In genomic region chr15:49035825-49036224, GRCh38 we compare ENCODE assay signal across 20 cellular contexts.
"Had no signal": no experiment of that assay in that cellular context is flagged by ENCODE, and none has a peak within 500 bp of the region (broad histone marks: within the 10 kb centered on the region; RNA-seq: fewer than 3 reads in every experiment).

No MANE protein-coding gene starts in this region.

- ATAC-seq: left ventricle myocardium superior; sciatic nerve; stimulated activated naive B cell treated with anti-CD40 and anti-IgM and Interleukin-4, amounts not matched to agents 10 μg/mL and 1 μg/mL and 100 μg/mL, for 72 hours had no signal

- DNase-seq: activated CD4-positive, alpha-beta T cell treated with anti-CD3 and anti-CD28 coated beads, Interleukin-2, amount 50 U/mL, for 4 hours; activated gamma-delta T cell treated with Interleukin-2 at 50 U/mL for 16 hours; activated T-cell treated with anti-CD3 and anti-CD28 coated beads for 4 hours; foreskin fibroblast; left ventricle myocardium superior; natural killer cell; spleen; stimulated activated CD4-positive, alpha-beta T cell treated with anti-CD3 and anti-CD28 coated beads, Interleukin-4, amount 100 ng/mL, for 4 hours; stimulated activated naive B cell treated with anti-CD40 and anti-IgM and Interleukin-4, amounts not matched to agents 10 μg/mL and 1 μg/mL and 100 μg/mL, for 72 hours; SW 1271; T-helper 2 cell; uterus; WERI-Rb-1 had no signal

- H3K27ac ChIP-seq: epithelial cell of prostate, neutrophil, parathyroid adenoma, spleen, uterus, WERI-Rb-1 had no signal

- H3K36me3 ChIP-seq: uterus had no signal

- H3K4me3 Mint-ChIP-seq: activated naive CD8-positive, alpha-beta T cell; activated T-helper 1 cell treated with anti-CD3 and anti-CD28 coated beads, Interleukin-12 subunit alpha, Interleukin-12 subunit beta, Interleukin-2, Interleukin-4 antibody, amounts not matched to agents 30 ng/mL and 10 ng/mL and 1 ng/mL, durations not matched to agents 14 hours and 24 hours and 36 hours; memory B cell; natural killer cell; stimulated activated naive B cell treated with anti-CD40 and anti-IgM and Interleukin-4, amounts not matched to agents 10 μg/mL and 1 μg/mL and 100 μg/mL, for 72 hours had no signal

- H2AFZ ChIP-seq: parathyroid adenoma had no signal

- H3K4me3 ChIP-seq: spleen, uterus had no signal

- H3K9me3 Mint-ChIP-seq: activated T-helper 1 cell treated with anti-CD3 and anti-CD28 coated beads, Interleukin-12 subunit alpha, Interleukin-12 subunit beta, Interleukin-2, Interleukin-4 antibody, amounts not matched to agents 30 ng/mL and 10 ng/mL and 1 ng/mL, durations not matched to agents 14 hours and 24 hours and 36 hours; memory B cell; natural killer cell; stimulated activated naive B cell treated with anti-CD40 and anti-IgM and Interleukin-4, amounts not matched to agents 10 μg/mL and 1 μg/mL and 100 μg/mL, for 72 hours had no signal

- H3K27ac Mint-ChIP-seq: activated naive CD8-positive, alpha-beta T cell; activated T-helper 1 cell treated with anti-CD3 and anti-CD28 coated beads, Interleukin-12 subunit alpha, Interleukin-12 subunit beta, Interleukin-2, Interleukin-4 antibody, amounts not matched to agents 30 ng/mL and 10 ng/mL and 1 ng/mL, durations not matched to agents 14 hours and 24 hours and 36 hours; memory B cell; stimulated activated naive B cell treated with anti-CD40 and anti-IgM and Interleukin-4, amounts not matched to agents 10 μg/mL and 1 μg/mL and 100 μg/mL, for 72 hours had no signal

- H3K4me1 ChIP-seq: parathyroid adenoma had no signal

- H3K27me3 Mint-ChIP-seq: activated naive CD8-positive, alpha-beta T cell; memory B cell; stimulated activated naive B cell treated with anti-CD40 and anti-IgM and Interleukin-4, amounts not matched to agents 10 μg/mL and 1 μg/mL and 100 μg/mL, for 72 hours had no signal

- H3K36me3 Mint-ChIP-seq: natural killer cell had no signal

- H3K27me3 ChIP-seq: neutrophil, spleen, uterus had no signal
